ENCODE assay signal across 13 cellular contexts in the genomic region with DNA sequence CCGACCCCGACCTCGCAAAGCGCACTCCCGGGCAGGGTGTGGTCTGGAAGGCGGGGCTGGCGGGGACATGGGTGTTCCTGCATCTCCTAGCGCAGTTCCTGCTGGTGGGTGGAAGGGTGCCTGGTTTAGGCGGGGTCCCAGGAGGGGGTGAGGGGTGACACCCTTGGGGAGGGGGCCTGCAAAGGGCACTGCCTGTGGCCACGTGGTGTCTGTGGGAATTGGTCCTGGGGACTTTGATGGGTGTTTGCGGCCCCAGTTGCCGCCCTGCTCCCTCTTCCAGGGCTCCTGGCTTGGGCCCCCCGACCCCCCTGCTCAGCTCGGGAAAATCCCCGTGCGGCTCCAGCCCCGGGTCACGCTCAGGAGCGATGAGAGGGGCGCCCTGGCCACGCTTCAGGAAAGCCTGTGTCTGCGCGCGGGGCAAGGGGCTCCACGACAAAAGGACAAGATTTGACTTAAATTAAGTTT. TPM values are rescaled to one million over a fixed set of nuclear protein-coding genes. Genes with fewer than 3 reads are reported as not detected.
DNase-seq lines count a peak whose midpoint lies in the region; ATAC-seq and TF ChIP-seq lines count a peak whose summit lies in the region.
"Had no signal": no experiment of that assay in that cellular context is flagged by ENCODE, and none has a peak within 500 bp of the region (broad histone marks: within the 10 kb centered on the region; RNA-seq: fewer than 3 reads in every experiment).

No MANE protein-coding gene starts in this region.

- no peaks in the 10 kb centered on the region for H3K27me3 Mint-ChIP-seq in activated T-cell treated with anti-CD3 and anti-CD28 coated beads, Interleukin-2, amount 50 U/mL, for 72 hours (ENCODE audit: low read depth)
- H3K27me3 Mint-ChIP-seq: type B pancreatic cell had no signal

- no peak overlapping the region for H3K4me3 ChIP-seq in upper lobe of right lung
- H3K4me3 ChIP-seq: adrenal gland, mucosa of descending colon had no signal

- peaks cover 2% of the 10 kb centered on the region for H3K36me3 ChIP-seq in upper lobe of right lung
- H3K36me3 ChIP-seq: adrenal gland had no signal

- POLR2A ChIA-PET in RWPE1 (lab: Yijun Ruan, JAX; ENCODE audit: low non-redundant PET), result no interaction called here

- no peak overlapping the region for H3K27ac Mint-ChIP-seq in activated T-cell treated with anti-CD3 and anti-CD28 coated beads, Interleukin-2, amount 50 U/mL, for 72 hours
- H3K27ac Mint-ChIP-seq: activated T-helper 1 cell treated with anti-CD3 and anti-CD28 coated beads, Interleukin-12 subunit alpha, Interleukin-12 subunit beta, Interleukin-2, Interleukin-4 antibody, amounts not matched to agents 30 ng/mL and 10 ng/mL and 1 ng/mL, durations not matched to agents 14 hours and 24 hours and 36 hours; type B pancreatic cell had no signal

- CTCF ChIA-PET in RWPE1 (lab: Yijun Ruan, JAX), result interaction anchor here (0.6 kb wide), 1 partner anchor 166 kb away, joined by 9 read pairs; no protein-coding TSS in a partner anchor

- peak overlapping the region; percentile 15; the same call in 1 of the 2 replicates for H3K27ac ChIP-seq in RWPE1
- H3K27ac ChIP-seq in upper lobe of right lung, result no peak overlapping the region
- H3K27ac ChIP-seq: adrenal gland had no signal

- H3K36me3 Mint-ChIP-seq in activated T-cell treated with anti-CD3 and anti-CD28 coated beads, Interleukin-2, amount 50 U/mL, for 72 hours (ENCODE audit: insufficient read depth in 2 of 2), result no peaks in the 10 kb centered on the region

- no peak for ATAC-seq in activated T-cell treated with anti-CD3 and anti-CD28 coated beads, Interleukin-2, amount 50 U/mL, for 72 hours (replicated peaks in 1 of 2)
- ATAC-seq in upper lobe of right lung (no peak), GM21786 (IDR thresholded peaks at IDR 0.05; ENCODE audit: unreplicated experiment) (no peak)

- H3K9me3 ChIP-seq in upper lobe of right lung, result no peaks in the 10 kb centered on the region
- H3K9me3 ChIP-seq: adrenal gland, mucosa of descending colon had no signal

- DNase-seq in activated T-cell treated with anti-CD3 and anti-CD28 coated beads, Interleukin-2, amount 50 U/mL, for 1 hour, result peak; percentile 30
- no peak for DNase-seq in activated T-cell treated with anti-CD3 and anti-CD28 coated beads, Interleukin-2, amount 50 U/mL, for 72 hours
- DNase-seq in RWPE1 (ENCODE audit: low spot score) (no peak), mesenteric fat pad (ENCODE audit: low spot score) (peak; percentile 82), upper lobe of right lung (peak; percentile 57), GM19240 (ENCODE audit: insufficient read length, low spot score) (no peak), NCI-H2029 treated with DMSO at 0.1 percent for 48 hours (lab: John Stamatoyannopoulos, UW) (no peak)
- DNase-seq: mucosa of descending colon had no signal

- H3K4me3 Mint-ChIP-seq in activated T-cell treated with anti-CD3 and anti-CD28 coated beads, Interleukin-2, amount 50 U/mL, for 72 hours, result no peak overlapping the region
- H3K4me3 Mint-ChIP-seq: activated T-helper 1 cell treated with anti-CD3 and anti-CD28 coated beads, Interleukin-12 subunit alpha, Interleukin-12 subunit beta, Interleukin-2, Interleukin-4 antibody, amounts not matched to agents 30 ng/mL and 10 ng/mL and 1 ng/mL, durations not matched to agents 14 hours and 24 hours and 36 hours; type B pancreatic cell had no signal

- peaks cover 8% of the 10 kb centered on the region for H3K4me1 Mint-ChIP-seq in activated T-cell treated with anti-CD3 and anti-CD28 coated beads, Interleukin-2, amount 50 U/mL, for 72 hours (ENCODE audit: low read depth)

- H3K27me3 ChIP-seq in upper lobe of right lung, result no peaks in the 10 kb centered on the region
- H3K27me3 ChIP-seq: adrenal gland had no signal

- TF ChIP-seq CTCF in RWPE1 (conservative IDR thresholded peaks at IDR 0.05; ENCODE audit: low read depth) (no peak), upper lobe of right lung (IDR thresholded peaks at IDR 0.05) (no peak)

- peaks cover 4% of the 10 kb centered on the region for H3K4me1 ChIP-seq in upper lobe of right lung
- H3K4me1 ChIP-seq: adrenal gland had no signal

- intact Hi-C loops in upper lobe of right lung (cut with DNase I), result no loop called here

- H3K9me3 Mint-ChIP-seq in activated T-cell treated with anti-CD3 and anti-CD28 coated beads, Interleukin-2, amount 50 U/mL, for 72 hours, result no peaks in the 10 kb centered on the region
- H3K9me3 Mint-ChIP-seq: activated T-helper 1 cell treated with anti-CD3 and anti-CD28 coated beads, Interleukin-12 subunit alpha, Interleukin-12 subunit beta, Interleukin-2, Interleukin-4 antibody, amounts not matched to agents 30 ng/mL and 10 ng/mL and 1 ng/mL, durations not matched to agents 14 hours and 24 hours and 36 hours; CD8-positive, alpha-beta memory T cell; type B pancreatic cell had no signal

RNA-seq across cellular contexts. Expression of a gene that starts 19.1 kb away (rescaled TPM):
- total RNA-seq in activated T-cell treated with anti-CD3 and anti-CD28 coated beads, Interleukin-2, amount 50 U/mL, for 72 hours, result under 1 TPM; 0.30 to 0.70 TPM
- total RNA-seq in mesenteric fat pad, result 25.3 TPM
- 37.1 TPM for total RNA-seq in upper lobe of right lung

Comparison
In these comparisons a context has a peak if more than half of its experiments do, and no peak if none do; other contexts are left out.
1. DNase-seq: peak in activated T-cell treated with anti-CD3 and anti-CD28 coated beads, Interleukin-2, amount 50 U/mL, for 1 hour (single experiment), mesenteric fat pad (single experiment) and upper lobe of right lung (single experiment); none in activated T-cell treated with anti-CD3 and anti-CD28 coated beads, Interleukin-2, amount 50 U/mL, for 72 hours (0 of 2), RWPE1 (single experiment), GM19240 (single experiment) and NCI-H2029 treated with DMSO at 0.1 percent for 48 hours (single experiment).
2. RNA of a gene that starts 19.1 kb away (total RNA-seq): 37.1 TPM in upper lobe of right lung (single experiment) and 25.3 TPM in mesenteric fat pad (single experiment); 0.30 to 0.70 TPM in activated T-cell treated with anti-CD3 and anti-CD28 coated beads, Interleukin-2, amount 50 U/mL, for 72 hours; every median in the first group is over 10 times any median in the second.